Comparison of ENCODE assay signal across 8 cellular contexts in genomic region chr11:64742940-64743590, GRCh38.
DNase-seq lines count a peak whose midpoint lies in the region; ATAC-seq lines count a peak whose summit lies in the region.

No MANE protein-coding gene starts in this region.

- ATAC-seq in GM21390 (IDR thresholded peaks at IDR 0.05; ENCODE audit: unreplicated experiment): no peak

- peak; percentile 93 for DNase-seq in D341Med (ENCODE audit: low spot score)
- peak in 46 of 76 experiments; percentile 4 to 82 (median 31) for DNase-seq in HUDEP-2 (lab: John Stamatoyannopoulos, UW; ENCODE audit: unreplicated experiment in 76 of 76)
- peak; percentile 81 for DNase-seq in UCSD-AML1 (lab: John Stamatoyannopoulos, UW; ENCODE audit: unreplicated experiment)
- DNase-seq in T47D (ENCODE audit: low read depth in 1 of 2, low spot score in 1 of 2): peak; percentile 57 to 94
- DNase-seq in islet precursor cell: peak; percentile 76
- DNase-seq in stimulated activated CD4-positive, alpha-beta T cell treated with anti-CD3 and anti-CD28 coated beads, Interleukin-15, amount 100 ng/mL, for 1 hour (ENCODE audit: low read depth in 1 of 2, low spot score in 1 of 2): peak; percentile 64 to 71
- no peak for DNase-seq in cerebellar cortex (ENCODE audit: low spot score)

- in situ Hi-C loops in T47D (cut with HindIII; ENCODE audit: low pct_unique_long_range_greater_than_20kb, low sequenced_read_pairs): no loop called here
